ENCODE assay signal across 9 cellular contexts in the genomic region with DNA sequence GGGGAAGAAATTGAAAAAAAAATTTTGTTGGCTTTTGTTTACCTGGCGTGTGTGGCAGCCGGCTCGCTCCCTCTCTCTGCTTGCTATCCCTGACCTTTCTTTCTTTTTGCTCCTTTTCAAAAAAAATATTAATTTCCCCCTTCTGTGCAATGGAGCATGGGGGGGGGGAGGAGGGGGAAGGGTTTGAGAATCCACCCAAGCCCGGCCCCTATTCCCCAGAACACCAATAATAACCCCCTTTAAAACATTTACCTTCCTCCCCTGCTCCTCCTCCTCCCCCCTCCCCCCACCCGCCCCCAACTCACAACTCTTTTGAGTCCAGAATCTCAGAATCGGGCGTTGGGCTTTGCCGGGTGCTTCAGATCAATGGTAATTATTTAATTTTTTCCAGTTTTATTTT. TPM values are rescaled to one million over a fixed set of nuclear protein-coding genes. Genes with fewer than 3 reads are reported as not detected.
DNase-seq lines count a peak whose midpoint lies in the region; ATAC-seq and TF ChIP-seq lines count a peak whose summit lies in the region.
"Had no signal": no experiment of that assay in that cellular context is flagged by ENCODE, and none has a peak within 500 bp of the region (broad histone marks: within the 10 kb centered on the region; RNA-seq: fewer than 3 reads in every experiment).

No MANE protein-coding gene starts in this region.

- H3K9ac ChIP-seq in neural progenitor cell, result no peak overlapping the region

- no peak for ATAC-seq in GM18909 (IDR thresholded peaks at IDR 0.05; ENCODE audit: poor library complexity, unreplicated experiment)

- peaks cover 0 to 3% (median 0%) of the 10 kb centered on the region in 8 donors for H3K9me3 Mint-ChIP-seq in CD4-positive, alpha-beta memory T cell
- H3K9me3 Mint-ChIP-seq in neural progenitor cell, result peaks cover 2% of the 10 kb centered on the region

- DNase-seq in CD4-positive, alpha-beta memory T cell, result no peak
- DNase-seq in NCI-H1092 (lab: John Stamatoyannopoulos, UW) (peak; percentile 28), caudate nucleus (lab: John Stamatoyannopoulos, UW) (no peak), neural progenitor cell (ENCODE audit: low spot score) (no peak), NCI-H187 (lab: John Stamatoyannopoulos, UW) (no peak), H4 (ENCODE audit: low spot score) (no peak)
- DNase-seq in activated CD8-positive, alpha-beta memory T cell treated with anti-CD3 and anti-CD28 coated beads, Interleukin-2, amount 50 U/mL, for 4 hours, result no peak
- DNase-seq: stimulated activated CD4-positive, alpha-beta T cell treated with anti-CD3 and anti-CD28 coated beads, Interleukin-2, amount 100 ng/mL, for 48 hours had no signal

- TF ChIP-seq CTCF in neural progenitor cell (IDR thresholded peaks at IDR 0.05), result no peak

- CTCF ChIA-PET in CD4-positive, alpha-beta memory T cell (lab: Charles Lee; ENCODE audit: partially characterized antibody), result interaction anchor here (2.2 kb wide), 1 partner anchor 38 kb away, joined by 6 read pairs; no protein-coding TSS in a partner anchor

- no peaks in the 10 kb centered on the region for H3K79me2 ChIP-seq in neural progenitor cell (ENCODE audit: low read depth)

- intact Hi-C loops in CD4-positive, alpha-beta memory T cell (cut with micrococcal nuclease), result no loop called here

- no peak overlapping the region for H3K4me3 ChIP-seq in CD4-positive, alpha-beta memory T cell (ENCODE audit: low read length in 2 of 2)
- H3K4me3 ChIP-seq in neural progenitor cell, result no peak overlapping the region

- peaks cover 13% of the 10 kb centered on the region for H3K27me3 ChIP-seq in CD4-positive, alpha-beta memory T cell (ENCODE audit: insufficient read depth, low read length)
- H3K27me3 ChIP-seq in neural progenitor cell, result peaks cover 100% of the 10 kb centered on the region

- H3K4me1 ChIP-seq in CD4-positive, alpha-beta memory T cell (ENCODE audit: insufficient read depth, low read length), result peaks cover 19% of the 10 kb centered on the region
- peaks cover 27% of the 10 kb centered on the region for H3K4me1 ChIP-seq in neural progenitor cell

- POLR2A ChIA-PET in CD4-positive, alpha-beta memory T cell (lab: Charles Lee; ENCODE audit: partially characterized antibody), result no interaction called here

- no peak overlapping the region for H2AFZ ChIP-seq in neural progenitor cell (replicated peaks)

- peak overlapping the region in 7 of 8 donors; percentile 48 to 79 (median 68) for H3K4me3 Mint-ChIP-seq in CD4-positive, alpha-beta memory T cell
- no peak overlapping the region for H3K4me3 Mint-ChIP-seq in neural progenitor cell

- H3K4me1 Mint-ChIP-seq in CD4-positive, alpha-beta memory T cell, result peaks cover 10 to 29% (median 18%) of the 10 kb centered on the region in 4 donors
- H3K4me1 Mint-ChIP-seq in neural progenitor cell, result peaks cover 18% of the 10 kb centered on the region

- H3K27ac Mint-ChIP-seq in CD4-positive, alpha-beta memory T cell, result no peak overlapping the region
- no peak overlapping the region for H3K27ac Mint-ChIP-seq in neural progenitor cell

- H3K36me3 Mint-ChIP-seq in CD4-positive, alpha-beta memory T cell, result no peaks in the 10 kb centered on the region
- no peaks in the 10 kb centered on the region for H3K36me3 Mint-ChIP-seq in neural progenitor cell

- H3K27ac ChIP-seq in CD4-positive, alpha-beta memory T cell (ENCODE audit: low read depth, low read length), result no peak overlapping the region
- peak overlapping the region; percentile 96 for H3K27ac ChIP-seq in caudate nucleus (ENCODE audit: low read depth, low read length)
- H3K27ac ChIP-seq in neural progenitor cell, result no peak overlapping the region

- H3K36me3 ChIP-seq in CD4-positive, alpha-beta memory T cell (ENCODE audit: insufficient read depth, low read length), result no peaks in the 10 kb centered on the region
- H3K36me3 ChIP-seq in neural progenitor cell, result no peaks in the 10 kb centered on the region

- no peaks in the 10 kb centered on the region for H3K9me3 ChIP-seq in CD4-positive, alpha-beta memory T cell (ENCODE audit: control insufficient read depth in 1 of 2, low read length in 2 of 2)
- no peaks in the 10 kb centered on the region for H3K9me3 ChIP-seq in neural progenitor cell (ENCODE audit: low read depth)

- peak overlapping the region; percentile 28 for H3K4me2 ChIP-seq in neural progenitor cell

- peaks cover 50% of the 10 kb centered on the region for H3F3A ChIP-seq in neural progenitor cell (ENCODE audit: low read depth)

- H3K27me3 Mint-ChIP-seq in CD4-positive, alpha-beta memory T cell, result peaks cover 28 to 33% of the 10 kb centered on the region in 2 donors
- peaks cover 98% of the 10 kb centered on the region for H3K27me3 Mint-ChIP-seq in neural progenitor cell (ENCODE audit: insufficient read depth, low read depth)

- peaks cover 96% of the 10 kb centered on the region for H4K20me1 ChIP-seq in neural progenitor cell (ENCODE audit: low read depth)

RNA-seq across cellular contexts. Expression of a gene that starts 28.4 kb away (rescaled TPM):
- 1 to 10 TPM; 4.0 to 5.4 TPM for total RNA-seq in CD4-positive, alpha-beta memory T cell
- under 1 TPM in 1 of 2 donors, not detected in 1; 0.09 TPM for polyA plus RNA-seq in CD4-positive, alpha-beta memory T cell
- total RNA-seq in neural progenitor cell (ENCODE audit: low replicate concordance), result 0.06 TPM in 2 replicates
- 9.6 and 13.8 TPM in 2 replicates for total RNA-seq in H4 (2014; rRNA removed; shearing (Covaris generic))

RNA-seq across cellular contexts. Expression of a gene that starts 54.3 kb away (rescaled TPM):
- total RNA-seq in CD4-positive, alpha-beta memory T cell, result not detected
- polyA plus RNA-seq in CD4-positive, alpha-beta memory T cell, result not detected
- total RNA-seq in neural progenitor cell (ENCODE audit: low replicate concordance), result 0.06 and 0.07 TPM in 2 replicates
- 0.06 TPM in 1 of 2 replicates, not detected in the other for total RNA-seq in H4 (2014; rRNA removed; shearing (Covaris generic))
